Comparison of ENCODE assay signal across 7 cellular contexts in genomic region chr11:111944139-111944538, GRCh38. TPM values are rescaled to one million over a fixed set of nuclear protein-coding genes. Genes with fewer than 3 reads are reported as not detected.
DNase-seq lines count a peak whose midpoint lies in the region; ATAC-seq and TF ChIP-seq lines count a peak whose summit lies in the region.

No MANE protein-coding gene starts in this region.

- H3K9me3 ChIP-seq in skeletal muscle satellite cell (replicated peaks; ENCODE audit: low read length), result no peaks in the 10 kb centered on the region

- 0 out of 2 replicates have a peak, but pooled peaks cover 2% of the 10 kb centered on the region for H3K36me3 Mint-ChIP-seq in WTC11

- CTCF ChIA-PET in WTC11 (lab: Charles Lee), result interaction anchor here (2.0 to 3.2 kb wide), 2 partner anchors 12 to 38 kb away, joined by 12 to 21 read pairs; no protein-coding TSS in a partner anchor

- H3K4me1 ChIP-seq in skeletal muscle satellite cell (ENCODE audit: control insufficient read depth, insufficient read depth, low read length), result peaks cover 73% of the 10 kb centered on the region

- H3K9me3 Mint-ChIP-seq in WTC11, result no peaks in the 10 kb centered on the region

- peaks cover 23% of the 10 kb centered on the region for H3K4me1 Mint-ChIP-seq in WTC11

- H3K27ac Mint-ChIP-seq in WTC11, result peak overlapping the region; percentile 45; the same call in 1 of the 2 replicates

- H3K27me3 ChIP-seq in skeletal muscle satellite cell (ENCODE audit: control insufficient read depth, insufficient read depth, low read length), result no peaks in the 10 kb centered on the region

- H3K4me2 ChIP-seq in skeletal muscle satellite cell (ENCODE audit: low read length), result peak overlapping the region; percentile 74

- peak; percentile 78 for ATAC-seq in WTC11

- peak overlapping the region; percentile 83 for H3K9ac ChIP-seq in skeletal muscle satellite cell (ENCODE audit: low read depth, low read length)

- H3K36me3 ChIP-seq in skeletal muscle satellite cell (ENCODE audit: insufficient read depth, low read length), result no peaks in the 10 kb centered on the region

- POLR2A ChIA-PET in WTC11 (lab: Charles Lee), result interaction anchor here (0.5 to 1.0 kb wide), 2 partner anchors 33 to 72 kb away, joined by 3 to 4 read pairs; no protein-coding TSS in a partner anchor

- DNase-seq in HCEC 1CT (peak; percentile 74), WTC11 (ENCODE audit: low spot score) (no peak), fibroblast of mammary gland (ENCODE audit: low read depth) (peak; percentile 85), NCI-H2227 treated with DMSO at 0.1 percent for 48 hours (lab: John Stamatoyannopoulos, UW) (no peak)
- no peak for DNase-seq in effector CD8-positive, alpha-beta T cell (lab: John Stamatoyannopoulos, UW)
- no peak for DNase-seq in activated CD4-positive, CD25-positive, alpha-beta regulatory T cell treated with anti-CD3 and anti-CD28 coated beads, Interleukin-2, amount 50 U/mL, for 72 hours

- TF ChIP-seq CTCF in WTC11 (IDR thresholded peaks at IDR 0.05) (no peak), fibroblast of mammary gland (conservative IDR thresholded peaks at IDR 0.05; ENCODE audit: control insufficient read depth, insufficient read depth, low read depth, low read length) (no peak)

- H3K27me3 Mint-ChIP-seq in WTC11 (ENCODE audit: low read depth), result no peaks in the 10 kb centered on the region; the same call in 1 of the 2 replicates

- H3K4me3 ChIP-seq in fibroblast of mammary gland (ENCODE audit: control insufficient read depth, low read depth, low read length), result peak overlapping the region; percentile 16
- H3K4me3 ChIP-seq in skeletal muscle satellite cell (ENCODE audit: low read length), result peak overlapping the region; percentile 51

- no peak overlapping the region for H3K4me3 Mint-ChIP-seq in WTC11

TF ChIP-seq in WTC11, 78 proteins besides CTCF, POLR2A, EP300 and RAD21 (continues in another document):
- TF ChIP-seq ZNF232 (CRISPR knock-in tag; IDR thresholded peaks at IDR 0.05) (no peak), ZNF219 (CRISPR knock-in tag; IDR thresholded peaks at IDR 0.05; ENCODE audit: borderline replicate concordance) (no peak), ZBTB21 (CRISPR knock-in tag; IDR thresholded peaks at IDR 0.05; ENCODE audit: borderline replicate concordance) (no peak), ZNF671 (CRISPR knock-in tag; IDR thresholded peaks at IDR 0.05) (no peak), MLX (CRISPR knock-in tag; IDR thresholded peaks at IDR 0.05) (no peak), ZNF281 (CRISPR knock-in tag; IDR thresholded peaks at IDR 0.05) (no peak), ELF4 (CRISPR knock-in tag; IDR thresholded peaks at IDR 0.05; ENCODE audit: low read depth) (no peak), CREM (CRISPR knock-in tag; IDR thresholded peaks at IDR 0.05) (no peak), ZNF263 (CRISPR knock-in tag; IDR thresholded peaks at IDR 0.05; ENCODE audit: low read depth) (no peak), FOXJ3 (CRISPR knock-in tag; IDR thresholded peaks at IDR 0.05; ENCODE audit: borderline replicate concordance) (no peak)
- TF ChIP-seq, protein P1, sequence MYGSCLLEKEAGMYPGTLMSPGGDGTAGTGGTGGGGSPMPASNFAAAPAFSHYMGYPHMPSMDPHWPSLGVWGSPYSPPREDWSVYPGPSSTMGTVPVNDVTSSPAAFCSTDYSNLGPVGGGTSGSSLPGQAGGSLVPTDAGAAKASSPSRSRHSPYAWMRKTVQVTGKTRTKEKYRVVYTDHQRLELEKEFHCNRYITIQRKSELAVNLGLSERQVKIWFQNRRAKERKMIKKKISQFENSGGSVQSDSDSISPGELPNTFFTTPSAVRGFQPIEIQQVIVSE (CRISPR knock-in tag; IDR thresholded peaks at IDR 0.05; ENCODE audit: borderline replicate concordance), result no peak
- TF ChIP-seq, protein P2, sequence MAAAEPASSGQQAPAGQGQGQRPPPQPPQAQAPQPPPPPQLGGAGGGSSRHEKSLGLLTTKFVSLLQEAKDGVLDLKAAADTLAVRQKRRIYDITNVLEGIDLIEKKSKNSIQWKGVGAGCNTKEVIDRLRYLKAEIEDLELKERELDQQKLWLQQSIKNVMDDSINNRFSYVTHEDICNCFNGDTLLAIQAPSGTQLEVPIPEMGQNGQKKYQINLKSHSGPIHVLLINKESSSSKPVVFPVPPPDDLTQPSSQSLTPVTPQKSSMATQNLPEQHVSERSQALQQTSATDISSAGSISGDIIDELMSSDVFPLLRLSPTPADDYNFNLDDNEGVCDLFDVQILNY (CRISPR knock-in tag; IDR thresholded peaks at IDR 0.05), result no peak
- TF ChIP-seq, protein P3, sequence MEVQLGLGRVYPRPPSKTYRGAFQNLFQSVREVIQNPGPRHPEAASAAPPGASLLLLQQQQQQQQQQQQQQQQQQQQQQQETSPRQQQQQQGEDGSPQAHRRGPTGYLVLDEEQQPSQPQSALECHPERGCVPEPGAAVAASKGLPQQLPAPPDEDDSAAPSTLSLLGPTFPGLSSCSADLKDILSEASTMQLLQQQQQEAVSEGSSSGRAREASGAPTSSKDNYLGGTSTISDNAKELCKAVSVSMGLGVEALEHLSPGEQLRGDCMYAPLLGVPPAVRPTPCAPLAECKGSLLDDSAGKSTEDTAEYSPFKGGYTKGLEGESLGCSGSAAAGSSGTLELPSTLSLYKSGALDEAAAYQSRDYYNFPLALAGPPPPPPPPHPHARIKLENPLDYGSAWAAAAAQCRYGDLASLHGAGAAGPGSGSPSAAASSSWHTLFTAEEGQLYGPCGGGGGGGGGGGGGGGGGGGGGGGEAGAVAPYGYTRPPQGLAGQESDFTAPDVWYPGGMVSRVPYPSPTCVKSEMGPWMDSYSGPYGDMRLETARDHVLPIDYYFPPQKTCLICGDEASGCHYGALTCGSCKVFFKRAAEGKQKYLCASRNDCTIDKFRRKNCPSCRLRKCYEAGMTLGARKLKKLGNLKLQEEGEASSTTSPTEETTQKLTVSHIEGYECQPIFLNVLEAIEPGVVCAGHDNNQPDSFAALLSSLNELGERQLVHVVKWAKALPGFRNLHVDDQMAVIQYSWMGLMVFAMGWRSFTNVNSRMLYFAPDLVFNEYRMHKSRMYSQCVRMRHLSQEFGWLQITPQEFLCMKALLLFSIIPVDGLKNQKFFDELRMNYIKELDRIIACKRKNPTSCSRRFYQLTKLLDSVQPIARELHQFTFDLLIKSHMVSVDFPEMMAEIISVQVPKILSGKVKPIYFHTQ (CRISPR knock-in tag; IDR thresholded peaks at IDR 0.05), result no peak

RNA-seq across cellular contexts. Expression of gene DIXDC1, which starts 7.0 kb away (rescaled TPM):
- 12.6 to 14.6 TPM (median 13.5 TPM) in 3 replicates for total RNA-seq in WTC11 (2021)
- 11.2 and 14.9 TPM in 2 replicates for total RNA-seq in skeletal muscle satellite cell (2012; rRNA removed)

RNA-seq across cellular contexts. Expression of gene C11orf52, which starts 25.4 kb away (rescaled TPM):
- 2.1 to 4.2 TPM (median 3.0 TPM) in 3 replicates for total RNA-seq in WTC11 (2021)
- not detected in 2 replicates for total RNA-seq in skeletal muscle satellite cell (2012; rRNA removed)

RNA-seq across cellular contexts. Expression of gene HSPB2, which starts 31.6 kb away (rescaled TPM):
- total RNA-seq in WTC11 (2021), result 0.33 to 0.62 TPM (median 0.55 TPM) in 3 replicates
- total RNA-seq in skeletal muscle satellite cell (2012; rRNA removed), result under 0.01 and 1.5 TPM in 2 replicates

RNA-seq across cellular contexts. Expression of gene CRYAB, which starts 32.6 kb away (rescaled TPM):
- 1.3 to 2.1 TPM (median 1.4 TPM) in 3 replicates for total RNA-seq in WTC11 (2021)
- total RNA-seq in skeletal muscle satellite cell (2012; rRNA removed), result 23.1 and 30.1 TPM in 2 replicates

Comparison
In these comparisons a context has a peak if more than half of its experiments do, and no peak if none do; other contexts are left out.
1. DNase-seq: peak in HCEC 1CT (single experiment) and fibroblast of mammary gland (single experiment); none in WTC11 (single experiment), effector CD8-positive, alpha-beta T cell (single experiment), activated CD4-positive, CD25-positive, alpha-beta regulatory T cell treated with anti-CD3 and anti-CD28 coated beads, Interleukin-2, amount 50 U/mL, for 72 hours (single experiment) and NCI-H2227 treated with DMSO at 0.1 percent for 48 hours (single experiment).